ENCODE assay signal across 1 cellular context in the genomic region with DNA sequence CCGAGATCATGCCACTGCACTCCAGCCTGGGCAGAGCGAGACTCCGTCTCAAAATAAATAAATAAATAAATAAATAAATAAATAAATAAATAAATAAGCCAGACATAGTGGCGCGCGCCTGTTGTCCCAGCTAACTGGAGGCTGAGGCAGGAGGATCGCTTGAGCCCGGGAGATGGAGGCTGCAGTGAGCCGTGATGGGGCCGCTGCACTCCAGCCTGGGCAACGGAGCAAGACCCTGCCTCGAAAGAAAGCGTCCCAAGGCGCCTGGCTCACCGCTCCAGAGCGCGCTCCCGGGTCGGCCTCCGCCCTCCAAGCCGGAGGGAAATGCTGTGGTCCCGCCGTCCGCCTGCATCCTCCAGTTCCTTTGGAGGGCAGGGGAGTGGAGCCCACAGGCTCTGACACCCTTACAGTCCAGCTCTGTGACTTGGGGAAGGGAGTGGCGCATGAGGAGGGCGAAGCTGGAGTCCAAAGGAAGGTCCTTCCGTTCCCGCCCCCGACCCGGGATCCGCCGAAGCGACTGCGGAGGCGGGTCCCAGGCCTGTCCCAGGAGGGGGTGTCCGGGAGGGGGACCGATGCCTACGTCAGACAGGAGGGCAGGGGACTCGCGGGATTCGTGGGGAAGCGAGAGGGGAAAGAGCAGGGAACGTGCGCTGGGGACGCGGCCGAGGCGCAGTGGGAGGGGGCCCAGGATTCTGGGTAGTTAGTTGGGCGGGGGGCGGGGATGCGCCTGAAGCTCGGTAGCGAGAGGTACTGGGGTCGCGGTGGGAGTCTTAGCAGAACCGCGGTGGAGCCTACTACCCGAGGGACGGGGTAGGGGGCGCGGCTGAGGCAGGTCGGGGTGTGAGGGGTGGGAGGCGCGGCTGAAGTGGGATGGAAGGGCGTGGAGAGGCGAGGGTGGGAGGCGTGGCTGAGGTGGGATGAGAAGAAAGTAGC.
A peak's percentile ranks its signal among the peaks of the same experiment; 100 is the strongest.
TF ChIP-seq lines count a peak whose summit lies in the region.

No MANE protein-coding gene starts in this region.

TF ChIP-seq in SK-N-SH, 30 proteins besides CTCF, POLR2A, EP300 and RAD21 (continued from another document):
- TF ChIP-seq SIN3A (IDR thresholded peaks at IDR 0.05; ENCODE audit: borderline replicate concordance, low read depth, low read length) (no peak), POLR2AphosphoS5 (IDR thresholded peaks at IDR 0.05; ENCODE audit: low read depth, low read length) (peak; percentile 44; the same call in 1 of the 2 replicates), YY1 (IDR thresholded peaks at IDR 0.05; ENCODE audit: low read depth) (no peak), FOSL2 (IDR thresholded peaks at IDR 0.05; ENCODE audit: borderline replicate concordance, low read depth) (no peak), SMC3 (IDR thresholded peaks at IDR 0.05; ENCODE audit: low read depth, low read length) (no peak; the same call in 1 of the 2 replicates), MXI1 (IDR thresholded peaks at IDR 0.05; ENCODE audit: low read depth, low read length) (peak; percentile 38; the same call in 1 of the 2 replicates), FOXJ3 (CRISPR knock-in tag; IDR thresholded peaks at IDR 0.05) (no peak), TEAD4 (IDR thresholded peaks at IDR 0.05; ENCODE audit: borderline replicate concordance, insufficient read depth) (no peak), EZH2phosphoT487 (IDR thresholded peaks at IDR 0.05; ENCODE audit: borderline replicate concordance, low read depth) (no peak)
- TF ChIP-seq, protein P1, sequence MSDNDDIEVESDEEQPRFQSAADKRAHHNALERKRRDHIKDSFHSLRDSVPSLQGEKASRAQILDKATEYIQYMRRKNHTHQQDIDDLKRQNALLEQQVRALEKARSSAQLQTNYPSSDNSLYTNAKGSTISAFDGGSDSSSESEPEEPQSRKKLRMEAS (IDR thresholded peaks at IDR 0.05; ENCODE audit: low read depth), result 0 out of 2 replicates have a peak, but pooled peaks have one; percentile 19
- TF ChIP-seq, protein P2, sequence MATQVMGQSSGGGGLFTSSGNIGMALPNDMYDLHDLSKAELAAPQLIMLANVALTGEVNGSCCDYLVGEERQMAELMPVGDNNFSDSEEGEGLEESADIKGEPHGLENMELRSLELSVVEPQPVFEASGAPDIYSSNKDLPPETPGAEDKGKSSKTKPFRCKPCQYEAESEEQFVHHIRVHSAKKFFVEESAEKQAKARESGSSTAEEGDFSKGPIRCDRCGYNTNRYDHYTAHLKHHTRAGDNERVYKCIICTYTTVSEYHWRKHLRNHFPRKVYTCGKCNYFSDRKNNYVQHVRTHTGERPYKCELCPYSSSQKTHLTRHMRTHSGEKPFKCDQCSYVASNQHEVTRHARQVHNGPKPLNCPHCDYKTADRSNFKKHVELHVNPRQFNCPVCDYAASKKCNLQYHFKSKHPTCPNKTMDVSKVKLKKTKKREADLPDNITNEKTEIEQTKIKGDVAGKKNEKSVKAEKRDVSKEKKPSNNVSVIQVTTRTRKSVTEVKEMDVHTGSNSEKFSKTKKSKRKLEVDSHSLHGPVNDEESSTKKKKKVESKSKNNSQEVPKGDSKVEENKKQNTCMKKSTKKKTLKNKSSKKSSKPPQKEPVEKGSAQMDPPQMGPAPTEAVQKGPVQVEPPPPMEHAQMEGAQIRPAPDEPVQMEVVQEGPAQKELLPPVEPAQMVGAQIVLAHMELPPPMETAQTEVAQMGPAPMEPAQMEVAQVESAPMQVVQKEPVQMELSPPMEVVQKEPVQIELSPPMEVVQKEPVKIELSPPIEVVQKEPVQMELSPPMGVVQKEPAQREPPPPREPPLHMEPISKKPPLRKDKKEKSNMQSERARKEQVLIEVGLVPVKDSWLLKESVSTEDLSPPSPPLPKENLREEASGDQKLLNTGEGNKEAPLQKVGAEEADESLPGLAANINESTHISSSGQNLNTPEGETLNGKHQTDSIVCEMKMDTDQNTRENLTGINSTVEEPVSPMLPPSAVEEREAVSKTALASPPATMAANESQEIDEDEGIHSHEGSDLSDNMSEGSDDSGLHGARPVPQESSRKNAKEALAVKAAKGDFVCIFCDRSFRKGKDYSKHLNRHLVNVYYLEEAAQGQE (IDR thresholded peaks at IDR 0.05; ENCODE audit: low read depth, low read length), result no peak
TF ChIP-seq in SK-N-SH: peak in this region for 5.
